ENCODE assay signal across 1 cellular context in genomic region chr4:92433272-92433758, GRCh38.
TF ChIP-seq lines count a peak whose summit lies in the region.

No MANE protein-coding gene starts in this region.

TF ChIP-seq in WTC11, 78 proteins besides CTCF, POLR2A, EP300 and RAD21 (continued from another document and continues in another):
- TF ChIP-seq, protein P1, sequence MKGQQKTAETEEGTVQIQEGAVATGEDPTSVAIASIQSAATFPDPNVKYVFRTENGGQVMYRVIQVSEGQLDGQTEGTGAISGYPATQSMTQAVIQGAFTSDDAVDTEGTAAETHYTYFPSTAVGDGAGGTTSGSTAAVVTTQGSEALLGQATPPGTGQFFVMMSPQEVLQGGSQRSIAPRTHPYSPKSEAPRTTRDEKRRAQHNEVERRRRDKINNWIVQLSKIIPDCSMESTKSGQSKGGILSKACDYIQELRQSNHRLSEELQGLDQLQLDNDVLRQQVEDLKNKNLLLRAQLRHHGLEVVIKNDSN (CRISPR knock-in tag; IDR thresholded peaks at IDR 0.05): peak; percentile 69; the same call in 1 of the 2 replicates
- 0 out of 2 replicates have a peak, but pooled peaks have one; percentile 15 for TF ChIP-seq ZNF416 (CRISPR knock-in tag; IDR thresholded peaks at IDR 0.05)
- TF ChIP-seq TP53 (CRISPR knock-in tag; IDR thresholded peaks at IDR 0.05): no peak
- TF ChIP-seq NFE2L1 (CRISPR knock-in tag; IDR thresholded peaks at IDR 0.05): 0 out of 2 replicates have a peak, but pooled peaks have one; percentile 51
- TF ChIP-seq TEAD1 (CRISPR knock-in tag; IDR thresholded peaks at IDR 0.05): peak; percentile 84; the same call in 1 of the 2 replicates
- TF ChIP-seq ZBTB21 (CRISPR knock-in tag; IDR thresholded peaks at IDR 0.05; ENCODE audit: borderline replicate concordance): no peak; the same call in 1 of the 2 replicates
- TF ChIP-seq, protein P2, sequence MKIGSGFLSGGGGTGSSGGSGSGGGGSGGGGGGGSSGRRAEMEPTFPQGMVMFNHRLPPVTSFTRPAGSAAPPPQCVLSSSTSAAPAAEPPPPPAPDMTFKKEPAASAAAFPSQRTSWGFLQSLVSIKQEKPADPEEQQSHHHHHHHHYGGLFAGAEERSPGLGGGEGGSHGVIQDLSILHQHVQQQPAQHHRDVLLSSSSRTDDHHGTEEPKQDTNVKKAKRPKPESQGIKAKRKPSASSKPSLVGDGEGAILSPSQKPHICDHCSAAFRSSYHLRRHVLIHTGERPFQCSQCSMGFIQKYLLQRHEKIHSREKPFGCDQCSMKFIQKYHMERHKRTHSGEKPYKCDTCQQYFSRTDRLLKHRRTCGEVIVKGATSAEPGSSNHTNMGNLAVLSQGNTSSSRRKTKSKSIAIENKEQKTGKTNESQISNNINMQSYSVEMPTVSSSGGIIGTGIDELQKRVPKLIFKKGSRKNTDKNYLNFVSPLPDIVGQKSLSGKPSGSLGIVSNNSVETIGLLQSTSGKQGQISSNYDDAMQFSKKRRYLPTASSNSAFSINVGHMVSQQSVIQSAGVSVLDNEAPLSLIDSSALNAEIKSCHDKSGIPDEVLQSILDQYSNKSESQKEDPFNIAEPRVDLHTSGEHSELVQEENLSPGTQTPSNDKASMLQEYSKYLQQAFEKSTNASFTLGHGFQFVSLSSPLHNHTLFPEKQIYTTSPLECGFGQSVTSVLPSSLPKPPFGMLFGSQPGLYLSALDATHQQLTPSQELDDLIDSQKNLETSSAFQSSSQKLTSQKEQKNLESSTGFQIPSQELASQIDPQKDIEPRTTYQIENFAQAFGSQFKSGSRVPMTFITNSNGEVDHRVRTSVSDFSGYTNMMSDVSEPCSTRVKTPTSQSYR (CRISPR knock-in tag; IDR thresholded peaks at IDR 0.05): peak; percentile 78; the same call in 1 of the 2 replicates
- no peak for TF ChIP-seq PREB (CRISPR knock-in tag; IDR thresholded peaks at IDR 0.05; ENCODE audit: borderline replicate concordance)
- no peak for TF ChIP-seq ZNF396 (CRISPR knock-in tag; IDR thresholded peaks at IDR 0.05; ENCODE audit: borderline replicate concordance)
- no peak for TF ChIP-seq ZNF263 (CRISPR knock-in tag; IDR thresholded peaks at IDR 0.05; ENCODE audit: low read depth)
- no peak for TF ChIP-seq ATF2 (CRISPR knock-in tag; IDR thresholded peaks at IDR 0.05; ENCODE audit: borderline replicate concordance, low read depth)
- TF ChIP-seq, protein P3, sequence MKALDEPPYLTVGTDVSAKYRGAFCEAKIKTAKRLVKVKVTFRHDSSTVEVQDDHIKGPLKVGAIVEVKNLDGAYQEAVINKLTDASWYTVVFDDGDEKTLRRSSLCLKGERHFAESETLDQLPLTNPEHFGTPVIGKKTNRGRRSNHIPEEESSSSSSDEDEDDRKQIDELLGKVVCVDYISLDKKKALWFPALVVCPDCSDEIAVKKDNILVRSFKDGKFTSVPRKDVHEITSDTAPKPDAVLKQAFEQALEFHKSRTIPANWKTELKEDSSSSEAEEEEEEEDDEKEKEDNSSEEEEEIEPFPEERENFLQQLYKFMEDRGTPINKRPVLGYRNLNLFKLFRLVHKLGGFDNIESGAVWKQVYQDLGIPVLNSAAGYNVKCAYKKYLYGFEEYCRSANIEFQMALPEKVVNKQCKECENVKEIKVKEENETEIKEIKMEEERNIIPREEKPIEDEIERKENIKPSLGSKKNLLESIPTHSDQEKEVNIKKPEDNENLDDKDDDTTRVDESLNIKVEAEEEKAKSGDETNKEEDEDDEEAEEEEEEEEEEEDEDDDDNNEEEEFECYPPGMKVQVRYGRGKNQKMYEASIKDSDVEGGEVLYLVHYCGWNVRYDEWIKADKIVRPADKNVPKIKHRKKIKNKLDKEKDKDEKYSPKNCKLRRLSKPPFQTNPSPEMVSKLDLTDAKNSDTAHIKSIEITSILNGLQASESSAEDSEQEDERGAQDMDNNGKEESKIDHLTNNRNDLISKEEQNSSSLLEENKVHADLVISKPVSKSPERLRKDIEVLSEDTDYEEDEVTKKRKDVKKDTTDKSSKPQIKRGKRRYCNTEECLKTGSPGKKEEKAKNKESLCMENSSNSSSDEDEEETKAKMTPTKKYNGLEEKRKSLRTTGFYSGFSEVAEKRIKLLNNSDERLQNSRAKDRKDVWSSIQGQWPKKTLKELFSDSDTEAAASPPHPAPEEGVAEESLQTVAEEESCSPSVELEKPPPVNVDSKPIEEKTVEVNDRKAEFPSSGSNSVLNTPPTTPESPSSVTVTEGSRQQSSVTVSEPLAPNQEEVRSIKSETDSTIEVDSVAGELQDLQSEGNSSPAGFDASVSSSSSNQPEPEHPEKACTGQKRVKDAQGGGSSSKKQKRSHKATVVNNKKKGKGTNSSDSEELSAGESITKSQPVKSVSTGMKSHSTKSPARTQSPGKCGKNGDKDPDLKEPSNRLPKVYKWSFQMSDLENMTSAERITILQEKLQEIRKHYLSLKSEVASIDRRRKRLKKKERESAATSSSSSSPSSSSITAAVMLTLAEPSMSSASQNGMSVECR (CRISPR knock-in tag; IDR thresholded peaks at IDR 0.05; ENCODE audit: borderline replicate concordance): no peak
- no peak for TF ChIP-seq RELA (CRISPR knock-in tag; IDR thresholded peaks at IDR 0.05; ENCODE audit: borderline replicate concordance)
- TF ChIP-seq RORB (CRISPR knock-in tag; IDR thresholded peaks at IDR 0.05): no peak
- TF ChIP-seq HMGA2 (CRISPR knock-in tag; IDR thresholded peaks at IDR 0.05): no peak
- TF ChIP-seq, protein P4, sequence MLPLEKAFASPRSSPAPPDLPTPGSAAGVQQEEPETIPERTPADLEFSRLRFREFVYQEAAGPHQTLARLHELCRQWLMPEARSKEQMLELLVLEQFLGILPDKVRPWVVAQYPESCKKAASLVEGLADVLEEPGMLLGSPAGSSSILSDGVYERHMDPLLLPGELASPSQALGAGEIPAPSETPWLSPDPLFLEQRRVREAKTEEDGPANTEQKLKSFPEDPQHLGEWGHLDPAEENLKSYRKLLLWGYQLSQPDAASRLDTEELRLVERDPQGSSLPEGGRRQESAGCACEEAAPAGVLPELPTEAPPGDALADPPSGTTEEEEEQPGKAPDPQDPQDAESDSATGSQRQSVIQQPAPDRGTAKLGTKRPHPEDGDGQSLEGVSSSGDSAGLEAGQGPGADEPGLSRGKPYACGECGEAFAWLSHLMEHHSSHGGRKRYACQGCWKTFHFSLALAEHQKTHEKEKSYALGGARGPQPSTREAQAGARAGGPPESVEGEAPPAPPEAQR (CRISPR knock-in tag; IDR thresholded peaks at IDR 0.05): no peak
- TF ChIP-seq, protein P5, sequence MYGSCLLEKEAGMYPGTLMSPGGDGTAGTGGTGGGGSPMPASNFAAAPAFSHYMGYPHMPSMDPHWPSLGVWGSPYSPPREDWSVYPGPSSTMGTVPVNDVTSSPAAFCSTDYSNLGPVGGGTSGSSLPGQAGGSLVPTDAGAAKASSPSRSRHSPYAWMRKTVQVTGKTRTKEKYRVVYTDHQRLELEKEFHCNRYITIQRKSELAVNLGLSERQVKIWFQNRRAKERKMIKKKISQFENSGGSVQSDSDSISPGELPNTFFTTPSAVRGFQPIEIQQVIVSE (CRISPR knock-in tag; IDR thresholded peaks at IDR 0.05; ENCODE audit: borderline replicate concordance): no peak
- TF ChIP-seq, protein P6, sequence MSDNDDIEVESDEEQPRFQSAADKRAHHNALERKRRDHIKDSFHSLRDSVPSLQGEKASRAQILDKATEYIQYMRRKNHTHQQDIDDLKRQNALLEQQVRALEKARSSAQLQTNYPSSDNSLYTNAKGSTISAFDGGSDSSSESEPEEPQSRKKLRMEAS (CRISPR knock-in tag; IDR thresholded peaks at IDR 0.05): peak; percentile 12; the same call in 1 of the 2 replicates
- TF ChIP-seq CREB1 (CRISPR knock-in tag; IDR thresholded peaks at IDR 0.05): no peak
- no peak for TF ChIP-seq FOXJ3 (CRISPR knock-in tag; IDR thresholded peaks at IDR 0.05; ENCODE audit: borderline replicate concordance)
- no peak for TF ChIP-seq IRF1 (CRISPR knock-in tag; IDR thresholded peaks at IDR 0.05)
- no peak for TF ChIP-seq ZNF317 (CRISPR knock-in tag; IDR thresholded peaks at IDR 0.05; ENCODE audit: borderline replicate concordance, low read depth)
- TF ChIP-seq, protein P7, sequence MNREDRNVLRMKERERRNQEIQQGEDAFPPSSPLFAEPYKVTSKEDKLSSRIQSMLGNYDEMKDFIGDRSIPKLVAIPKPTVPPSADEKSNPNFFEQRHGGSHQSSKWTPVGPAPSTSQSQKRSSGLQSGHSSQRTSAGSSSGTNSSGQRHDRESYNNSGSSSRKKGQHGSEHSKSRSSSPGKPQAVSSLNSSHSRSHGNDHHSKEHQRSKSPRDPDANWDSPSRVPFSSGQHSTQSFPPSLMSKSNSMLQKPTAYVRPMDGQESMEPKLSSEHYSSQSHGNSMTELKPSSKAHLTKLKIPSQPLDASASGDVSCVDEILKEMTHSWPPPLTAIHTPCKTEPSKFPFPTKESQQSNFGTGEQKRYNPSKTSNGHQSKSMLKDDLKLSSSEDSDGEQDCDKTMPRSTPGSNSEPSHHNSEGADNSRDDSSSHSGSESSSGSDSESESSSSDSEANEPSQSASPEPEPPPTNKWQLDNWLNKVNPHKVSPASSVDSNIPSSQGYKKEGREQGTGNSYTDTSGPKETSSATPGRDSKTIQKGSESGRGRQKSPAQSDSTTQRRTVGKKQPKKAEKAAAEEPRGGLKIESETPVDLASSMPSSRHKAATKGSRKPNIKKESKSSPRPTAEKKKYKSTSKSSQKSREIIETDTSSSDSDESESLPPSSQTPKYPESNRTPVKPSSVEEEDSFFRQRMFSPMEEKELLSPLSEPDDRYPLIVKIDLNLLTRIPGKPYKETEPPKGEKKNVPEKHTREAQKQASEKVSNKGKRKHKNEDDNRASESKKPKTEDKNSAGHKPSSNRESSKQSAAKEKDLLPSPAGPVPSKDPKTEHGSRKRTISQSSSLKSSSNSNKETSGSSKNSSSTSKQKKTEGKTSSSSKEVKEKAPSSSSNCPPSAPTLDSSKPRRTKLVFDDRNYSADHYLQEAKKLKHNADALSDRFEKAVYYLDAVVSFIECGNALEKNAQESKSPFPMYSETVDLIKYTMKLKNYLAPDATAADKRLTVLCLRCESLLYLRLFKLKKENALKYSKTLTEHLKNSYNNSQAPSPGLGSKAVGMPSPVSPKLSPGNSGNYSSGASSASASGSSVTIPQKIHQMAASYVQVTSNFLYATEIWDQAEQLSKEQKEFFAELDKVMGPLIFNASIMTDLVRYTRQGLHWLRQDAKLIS (CRISPR knock-in tag; IDR thresholded peaks at IDR 0.05; ENCODE audit: borderline replicate concordance): no peak; the same call in 1 of the 2 replicates
- no peak for TF ChIP-seq ZNF121 (CRISPR knock-in tag; IDR thresholded peaks at IDR 0.05)
- TF ChIP-seq ZMAT4 (CRISPR knock-in tag; IDR thresholded peaks at IDR 0.05): no peak
- no peak for TF ChIP-seq E2F1 (CRISPR knock-in tag; IDR thresholded peaks at IDR 0.05)
- TF ChIP-seq ZNF423 (CRISPR knock-in tag; IDR thresholded peaks at IDR 0.05): no peak
- TF ChIP-seq SP1 (CRISPR knock-in tag; conservative IDR thresholded peaks at IDR 0.05): peak; percentile 61; the same call in 1 of the 2 replicates
- TF ChIP-seq, protein P8, sequence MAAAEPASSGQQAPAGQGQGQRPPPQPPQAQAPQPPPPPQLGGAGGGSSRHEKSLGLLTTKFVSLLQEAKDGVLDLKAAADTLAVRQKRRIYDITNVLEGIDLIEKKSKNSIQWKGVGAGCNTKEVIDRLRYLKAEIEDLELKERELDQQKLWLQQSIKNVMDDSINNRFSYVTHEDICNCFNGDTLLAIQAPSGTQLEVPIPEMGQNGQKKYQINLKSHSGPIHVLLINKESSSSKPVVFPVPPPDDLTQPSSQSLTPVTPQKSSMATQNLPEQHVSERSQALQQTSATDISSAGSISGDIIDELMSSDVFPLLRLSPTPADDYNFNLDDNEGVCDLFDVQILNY (CRISPR knock-in tag; IDR thresholded peaks at IDR 0.05): no peak
- TF ChIP-seq TCF7 (CRISPR knock-in tag; IDR thresholded peaks at IDR 0.05; ENCODE audit: low read depth): no peak
